ENCODE assay signal across 19 cellular contexts in the genomic region with DNA sequence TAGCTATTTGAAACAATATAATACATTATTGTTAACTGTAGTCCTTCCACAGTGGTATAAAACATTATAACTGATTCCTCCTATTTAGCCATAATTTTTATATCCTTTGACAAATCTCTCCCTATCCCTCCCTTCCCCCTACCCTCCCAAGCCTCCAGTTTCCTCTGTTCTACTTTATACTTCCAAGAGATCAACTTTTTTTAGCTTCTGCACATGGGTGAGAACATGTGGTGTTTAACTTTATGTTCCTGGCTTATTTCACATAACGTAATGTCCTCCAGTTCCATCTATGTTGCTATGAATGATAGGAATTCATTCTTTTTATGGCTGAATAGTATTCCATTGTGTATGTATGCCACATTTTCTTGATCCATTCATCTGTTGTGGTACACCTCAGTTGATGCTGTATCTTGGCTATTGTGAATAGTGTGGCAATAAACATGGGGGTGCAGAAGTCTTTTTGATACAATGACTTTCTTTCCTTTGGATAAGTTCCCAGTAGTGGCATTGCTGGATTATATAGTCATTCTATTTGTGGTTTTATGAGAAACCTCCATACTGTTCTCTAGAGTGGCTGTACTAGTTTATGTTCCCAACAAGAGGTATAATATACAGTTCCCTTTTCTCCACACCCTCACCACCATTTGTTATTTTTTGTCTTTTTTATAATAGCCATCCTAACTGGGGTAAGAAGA.
DNase-seq lines count a peak whose midpoint lies in the region; ATAC-seq, FAIRE-seq and TF ChIP-seq lines count a peak whose summit lies in the region.
"Had no signal": no experiment of that assay in that cellular context is flagged by ENCODE, and none has a peak within 500 bp of the region (broad histone marks: within the 10 kb centered on the region; RNA-seq: fewer than 3 reads in every experiment).

No MANE protein-coding gene starts in this region.

- in situ Hi-C loops in KBM-7 (cut with MboI; ENCODE audit: low pct_unique_long_range_greater_than_20kb, low sequenced_read_pairs) (no loop called here), mammary epithelial cell (cut with MboI; ENCODE audit: low sequenced_read_pairs in 2 of 2) (no loop called here)

- H3K9me3 ChIP-seq in mammary epithelial cell (replicated peaks; ENCODE audit: insufficient read depth, low read length) (no peaks in the 10 kb centered on the region), keratinocyte (ENCODE audit: control insufficient read depth, low read depth, low read length) (no peaks in the 10 kb centered on the region), endodermal cell (ENCODE audit: control insufficient read depth, low read length) (no peaks in the 10 kb centered on the region)
- no peaks in the 10 kb centered on the region for H3K9me3 ChIP-seq in naive thymus-derived CD4-positive, alpha-beta T cell (ENCODE audit: control insufficient read depth in 2 of 3, low read length in 3 of 3)
- H3K9me3 ChIP-seq: gastroesophageal sphincter, prostate gland, upper lobe of right lung had no signal

- 20% methylated on average over 1 of the region's 1 CpG for WGBS in mammary epithelial cell (ENCODE audit: low coverage, missing lambda C conversion rate)
- WGBS in endodermal cell (ENCODE audit: insufficient coverage in 1 of 2, insufficient read length in 1 of 2), 2 experiments: 100% methylated on average over 1 of the region's 1 CpG

- POLR2A ChIA-PET in naive thymus-derived CD4-positive, alpha-beta T cell (lab: Charles Lee): no interaction called here

- H3K4me3 ChIP-seq in AG10803 (ENCODE audit: low read length) (no peak overlapping the region), mammary epithelial cell (replicated peaks in 1 of 3; ENCODE audit: insufficient read depth in 1 of 3, low read depth in 2 of 3, low read length in 3 of 3) (no peak overlapping the region), keratinocyte (ENCODE audit: control insufficient read depth in 2 of 3, extremely low read depth in 1 of 3, insufficient read depth in 2 of 3, low read depth in 1 of 3, low read length in 3 of 3) (no peak overlapping the region), endodermal cell (ENCODE audit: low read length) (no peak overlapping the region)
- no peak overlapping the region for H3K4me3 ChIP-seq in naive thymus-derived CD4-positive, alpha-beta T cell (ENCODE audit: low read length)
- H3K4me3 ChIP-seq: gastroesophageal sphincter, prostate gland, upper lobe of right lung had no signal

- TF ChIP-seq CTCF in AG10803 (conservative IDR thresholded peaks at IDR 0.05; ENCODE audit: low read length) (no peak), mammary epithelial cell (conservative IDR thresholded peaks at IDR 0.05 in 1 of 2, IDR thresholded peaks at IDR 0.05 in 1 of 2; ENCODE audit: extremely low read depth in 1 of 2, insufficient read depth in 1 of 2, low read depth in 1 of 2, low read length in 2 of 2) (no peak), keratinocyte (optimal IDR thresholded peaks at IDR 0.05 in 1 of 3, IDR thresholded peaks at IDR 0.05 in 1 of 3, conservative IDR thresholded peaks at IDR 0.05 in 1 of 3; ENCODE audit: extremely low read depth in 1 of 3, insufficient read depth in 2 of 3, low read length in 3 of 3) (no peak), chondrocyte (IDR thresholded peaks at IDR 0.05) (no peak), endodermal cell (conservative IDR thresholded peaks at IDR 0.05) (no peak)

- H3K27me3 Mint-ChIP-seq in chondrocyte (ENCODE audit: low read depth) (no peaks in the 10 kb centered on the region), endodermal cell (ENCODE audit: insufficient read depth) (no peaks in the 10 kb centered on the region)
- no peaks in the 10 kb centered on the region for H3K27me3 Mint-ChIP-seq in naive thymus-derived CD4-positive, alpha-beta T cell

- H3K36me3 ChIP-seq in mammary epithelial cell (ENCODE audit: insufficient read depth, low read length): no peaks in the 10 kb centered on the region
- no peaks in the 10 kb centered on the region for H3K36me3 ChIP-seq in keratinocyte (ENCODE audit: control insufficient read depth in 2 of 2, extremely low read depth in 1 of 2, insufficient read depth in 2 of 2, low read length in 2 of 2)
- no peaks in the 10 kb centered on the region for H3K36me3 ChIP-seq in endodermal cell (ENCODE audit: control insufficient read depth, insufficient read depth, low read length)
- H3K36me3 ChIP-seq in naive thymus-derived CD4-positive, alpha-beta T cell (ENCODE audit: control insufficient read depth in 2 of 3, insufficient read depth in 3 of 3, low read length in 3 of 3): no peaks in the 10 kb centered on the region
- H3K36me3 ChIP-seq: gastroesophageal sphincter, prostate gland, upper lobe of right lung had no signal

- dilution Hi-C loops in mammary epithelial cell (cut with HindIII; ENCODE audit: low sequenced_read_pairs) (no loop called here), keratinocyte (cut with MboI; ENCODE audit: extremely low pct_ligation_motif_present, low sequenced_read_pairs) (no loop called here)

- peak overlapping the region; percentile 89 for H3K27ac ChIP-seq in mammary epithelial cell (ENCODE audit: insufficient read depth, low read depth, low read length)
- peak overlapping the region; percentile 50 for H3K27ac ChIP-seq in keratinocyte (ENCODE audit: control insufficient read depth, insufficient read depth, low read length)
- no peak overlapping the region for H3K27ac ChIP-seq in endodermal cell (ENCODE audit: low read depth, low read length)
- no peak overlapping the region for H3K27ac ChIP-seq in naive thymus-derived CD4-positive, alpha-beta T cell (ENCODE audit: low read depth, low read length)
- H3K27ac ChIP-seq: gastroesophageal sphincter, prostate gland, upper lobe of right lung had no signal

- H3K27me3 ChIP-seq in mammary epithelial cell (ENCODE audit: insufficient read depth, low read length) (no peaks in the 10 kb centered on the region), keratinocyte (ENCODE audit: control insufficient read depth, extremely low read depth, insufficient read depth, low read length) (no peaks in the 10 kb centered on the region), endodermal cell (ENCODE audit: control insufficient read depth, insufficient read depth, low read length, poor library complexity, severe bottlenecking) (no peaks in the 10 kb centered on the region)
- no peaks in the 10 kb centered on the region for H3K27me3 ChIP-seq in naive thymus-derived CD4-positive, alpha-beta T cell (ENCODE audit: control insufficient read depth in 2 of 2, insufficient read depth in 2 of 2, low read length in 2 of 2)
- H3K27me3 ChIP-seq: gastroesophageal sphincter, upper lobe of right lung had no signal

- BruUV-seq in mammary epithelial cell (replicated peaks; lab: Mats Ljungman, UMichigan): no TSS peak

- no peak overlapping the region for H2AFZ ChIP-seq in mammary epithelial cell (ENCODE audit: low read depth, low read length)
- H2AFZ ChIP-seq in keratinocyte (ENCODE audit: control insufficient read depth, low read length): no peak overlapping the region

- H3K79me2 ChIP-seq in mammary epithelial cell (ENCODE audit: insufficient read depth, low read length) (peaks cover 7% of the 10 kb centered on the region), keratinocyte (ENCODE audit: control insufficient read depth, insufficient read depth, low read length) (no peaks in the 10 kb centered on the region)

- H3K4me1 Mint-ChIP-seq in chondrocyte (ENCODE audit: low read depth): peaks cover 9% of the 10 kb centered on the region
- no peaks in the 10 kb centered on the region for H3K4me1 Mint-ChIP-seq in endodermal cell
- peaks cover 0 to 3% (median 0%) of the 10 kb centered on the region in 7 donors for H3K4me1 Mint-ChIP-seq in naive thymus-derived CD4-positive, alpha-beta T cell
- H3K4me1 Mint-ChIP-seq: brain had no signal

- H3K9me1 ChIP-seq in keratinocyte (ENCODE audit: control insufficient read depth, extremely low read depth, insufficient read depth, low read length): no peaks in the 10 kb centered on the region

- intact Hi-C loops in mammary epithelial cell (cut with micrococcal nuclease): loop anchor here (5.0 kb wide), 1 partner anchor 40 kb away; no protein-coding TSS in a partner anchor
- intact Hi-C loops in naive thymus-derived CD4-positive, alpha-beta T cell (cut with micrococcal nuclease): no loop called here

- H3K4me1 ChIP-seq in mammary epithelial cell (ENCODE audit: insufficient read depth, low read length): peaks cover 41% of the 10 kb centered on the region
- peaks cover 29% of the 10 kb centered on the region for H3K4me1 ChIP-seq in keratinocyte (ENCODE audit: control insufficient read depth, extremely low read depth, insufficient read depth, low read length)
- H3K4me1 ChIP-seq in endodermal cell (ENCODE audit: control insufficient read depth, insufficient read depth, low read length): no peaks in the 10 kb centered on the region
- no peaks in the 10 kb centered on the region for H3K4me1 ChIP-seq in naive thymus-derived CD4-positive, alpha-beta T cell (ENCODE audit: control insufficient read depth in 2 of 2, insufficient read depth in 2 of 2, low read length in 2 of 2)
- H3K4me1 ChIP-seq: gastroesophageal sphincter, prostate gland, upper lobe of right lung had no signal

- CTCF ChIA-PET in mammary epithelial cell (lab: Charles Lee; ENCODE audit: low non-redundant PET): no interaction called here
- CTCF ChIA-PET in naive thymus-derived CD4-positive, alpha-beta T cell (lab: Charles Lee): no interaction called here

- H3K9me3 Mint-ChIP-seq in chondrocyte (ENCODE audit: low read depth) (peaks cover 14% of the 10 kb centered on the region), endodermal cell (peaks cover 4% of the 10 kb centered on the region)
- H3K9me3 Mint-ChIP-seq in naive thymus-derived CD4-positive, alpha-beta T cell: peaks cover 0 to 13% (median 5%) of the 10 kb centered on the region in 11 donors

- DNase-seq in AG10803 (ENCODE audit: low read depth): peak; percentile 72
- DNase-seq in KBM-7: peak; percentile 22
- peak; percentile 91 for DNase-seq in mammary epithelial cell
- DNase-seq in keratinocyte (ENCODE audit: low read depth, low spot score): peak; percentile 17
- no peak for DNase-seq in chondrocyte (ENCODE audit: low spot score)
- no peak for DNase-seq in endodermal cell
- no peak for DNase-seq in naive thymus-derived CD4-positive, alpha-beta T cell
- DNase-seq in stimulated activated naive CD4-positive, alpha-beta T cell (lab: John Stamatoyannopoulos, UW): no peak
- DNase-seq: activated CD4-positive, CD25-positive, alpha-beta regulatory T cell; CD8-positive, alpha-beta T cell; left ventricle myocardium superior; NCI-H146; NCI-H2227 treated with DMSO at 0.1 percent for 48 hours; stimulated activated naive CD4-positive, alpha-beta T cell treated with Interleukin-2 at 50 U/mL for 16 hours; upper lobe of right lung had no signal

- H3K27ac Mint-ChIP-seq in chondrocyte (ENCODE audit: unreplicated experiment): no peak overlapping the region
- H3K27ac Mint-ChIP-seq in endodermal cell: no peak overlapping the region
- no peak overlapping the region for H3K27ac Mint-ChIP-seq in naive thymus-derived CD4-positive, alpha-beta T cell
- H3K27ac Mint-ChIP-seq: CD8-positive, alpha-beta T cell had no signal

- H3K4me3 Mint-ChIP-seq in chondrocyte (ENCODE audit: unreplicated experiment) (no peak overlapping the region), endodermal cell (no peak overlapping the region)
- H3K4me3 Mint-ChIP-seq in naive thymus-derived CD4-positive, alpha-beta T cell: no peak overlapping the region
- H3K4me3 Mint-ChIP-seq: brain; CD8-positive, alpha-beta T cell had no signal

- peaks cover 5% of the 10 kb centered on the region for H3K36me3 Mint-ChIP-seq in chondrocyte (ENCODE audit: low read depth)
- H3K36me3 Mint-ChIP-seq in endodermal cell (ENCODE audit: low read depth): no peaks in the 10 kb centered on the region
- peaks cover 4 to 42% (median 21%) of the 10 kb centered on the region in 5 donors for H3K36me3 Mint-ChIP-seq in naive thymus-derived CD4-positive, alpha-beta T cell
- H3K36me3 Mint-ChIP-seq: brain had no signal

- H3K4me2 ChIP-seq in mammary epithelial cell (ENCODE audit: insufficient read depth, low read depth, low read length) (peak overlapping the region; percentile 17), keratinocyte (ENCODE audit: control insufficient read depth, extremely low read depth, insufficient read depth, low read depth, low read length) (no peak overlapping the region)

- H4K20me1 ChIP-seq in mammary epithelial cell (ENCODE audit: insufficient read depth, low read length) (no peaks in the 10 kb centered on the region), keratinocyte (ENCODE audit: control insufficient read depth, extremely low read depth, insufficient read depth, low read length) (no peaks in the 10 kb centered on the region)

- H3K9ac ChIP-seq in mammary epithelial cell (ENCODE audit: insufficient read depth, low read length): no peak overlapping the region
- H3K9ac ChIP-seq in keratinocyte (ENCODE audit: control insufficient read depth, extremely low read depth, insufficient read depth, low read length): no peak overlapping the region
- no peak overlapping the region for H3K9ac ChIP-seq in endodermal cell (ENCODE audit: extremely low read depth, low read length, poor library complexity, severe bottlenecking)

- no peak for FAIRE-seq in keratinocyte (lab: Jason Lieb, UNC)

- no peak for ATAC-seq in naive thymus-derived CD4-positive, alpha-beta T cell
- ATAC-seq: CD8-positive, alpha-beta T cell; gastroesophageal sphincter; left ventricle myocardium superior; Right ventricle myocardium inferior; upper lobe of right lung had no signal

Comparison
In these comparisons a context has a peak if more than half of its experiments do, and no peak if none do; other contexts are left out.
1. DNase-seq: peak in AG10803 (single experiment), KBM-7 (single experiment), mammary epithelial cell (single experiment) and keratinocyte (single experiment); none in chondrocyte (single experiment), endodermal cell (single experiment), naive thymus-derived CD4-positive, alpha-beta T cell (0 of 9) and stimulated activated naive CD4-positive, alpha-beta T cell (0 of 6).
2. H3K27ac ChIP-seq: peak in mammary epithelial cell (single experiment) and keratinocyte (single experiment); none in endodermal cell (single experiment) and naive thymus-derived CD4-positive, alpha-beta T cell (single experiment).